In the genomic region with DNA sequence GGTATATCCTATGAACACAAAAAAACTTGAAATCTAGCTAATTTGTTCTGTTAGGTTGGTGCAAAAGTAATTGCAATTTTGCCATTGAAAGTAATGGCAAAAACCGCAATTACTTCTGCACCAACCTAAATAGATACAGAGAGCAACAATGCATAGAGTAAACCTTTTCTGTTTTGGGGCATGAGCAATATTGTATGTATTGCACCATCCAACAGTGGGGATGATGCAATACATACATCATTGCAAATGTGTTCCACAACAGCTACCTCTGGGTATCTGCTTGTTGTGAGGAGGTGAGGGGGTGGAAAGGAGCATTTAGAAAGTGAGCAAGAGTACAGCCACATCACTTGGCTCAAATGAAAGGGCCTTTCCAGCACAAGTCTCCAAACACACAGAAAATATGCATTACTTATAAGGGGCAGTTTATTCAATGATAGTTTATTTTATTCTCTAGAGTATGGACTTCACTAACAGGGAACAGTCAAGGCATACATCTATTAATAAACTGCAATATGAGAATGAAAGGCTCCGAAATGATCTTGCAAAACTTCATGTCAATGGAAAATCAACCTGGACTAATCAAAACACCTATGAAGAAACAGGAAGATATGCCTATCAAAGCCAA, we compare ENCODE assay signal across 25 cellular contexts.
A peak's percentile ranks its signal among the peaks of the same experiment; 100 is the strongest.
DNase-seq lines count a peak whose midpoint lies in the region; ATAC-seq, FAIRE-seq and TF ChIP-seq lines count a peak whose summit lies in the region.
"Had no signal": no experiment of that assay in that cellular context is flagged by ENCODE, and none has a peak within 500 bp of the region (broad histone marks: within the 10 kb centered on the region; RNA-seq: fewer than 3 reads in every experiment).

No MANE protein-coding gene starts in this region.

- WGBS in endodermal cell (ENCODE audit: insufficient coverage in 1 of 2, insufficient read length in 1 of 2), 2 experiments = 80 to 96% methylated on average over 1 to 2 of the region's 2 CpGs
- WGBS in lower leg skin, 2 donors = 85 to 91% methylated on average over 2 of the region's 2 CpGs
- 83 to 90% (median 88%) methylated on average over 2 of the region's 2 CpGs for WGBS in spleen, 5 donors

- H3K9me3 ChIP-seq in HCT116 (ENCODE audit: control insufficient read depth in 1 of 2, insufficient read depth in 1 of 2, low read depth in 1 of 2, low read length in 2 of 2) = no peaks in the 10 kb centered on the region
- no peaks in the 10 kb centered on the region for H3K9me3 ChIP-seq in OCI-LY7 (ENCODE audit: low read length)
- no peaks in the 10 kb centered on the region for H3K9me3 ChIP-seq in endodermal cell (ENCODE audit: control insufficient read depth, low read length)
- H3K9me3 ChIP-seq in spleen = no peaks in the 10 kb centered on the region
- H3K9me3 ChIP-seq: BLaER1, esophagus muscularis mucosa, SJSA1, upper lobe of left lung had no signal

- no peaks in the 10 kb centered on the region for H4K20me1 ChIP-seq in HCT116 (ENCODE audit: insufficient read depth)
- no peaks in the 10 kb centered on the region for H4K20me1 ChIP-seq in OCI-LY7 (ENCODE audit: insufficient read depth, low read length)
- H4K20me1 ChIP-seq: BLaER1 had no signal

- H2AFZ ChIP-seq in HCT116 (ENCODE audit: low read depth, low read length, poor library complexity, severe bottlenecking) (no peak overlapping the region), OCI-LY7 (ENCODE audit: low read length) (0 out of 2 replicates have a peak overlapping the region, but pooled peaks have one; percentile 4)
- H2AFZ ChIP-seq: hepatocyte had no signal

- FAIRE-seq in HTR-8/SVneo (lab: Jason Lieb, UNC) = peak; percentile 9
- FAIRE-seq: keratinocyte had no signal

- TF ChIP-seq RAD21 in HCT116 (IDR thresholded peaks at IDR 0.05; ENCODE audit: low read depth) = no peak

- H3K36me3 ChIP-seq in HCT116 (ENCODE audit: control insufficient read depth in 1 of 2, insufficient read depth in 2 of 2, low read length in 2 of 2) (no peaks in the 10 kb centered on the region), OCI-LY7 (ENCODE audit: insufficient read depth, low read length) (no peaks in the 10 kb centered on the region), endodermal cell (ENCODE audit: control insufficient read depth, insufficient read depth, low read length) (no peaks in the 10 kb centered on the region), spleen (no peaks in the 10 kb centered on the region)
- H3K36me3 ChIP-seq: BLaER1, esophagus muscularis mucosa, SJSA1, upper lobe of left lung had no signal

- H3K4me1 ChIP-seq in HCT116 (ENCODE audit: control insufficient read depth in 1 of 2, insufficient read depth in 2 of 2, low read length in 2 of 2) = no peaks in the 10 kb centered on the region
- peaks cover 40% of the 10 kb centered on the region for H3K4me1 ChIP-seq in OCI-LY7 (ENCODE audit: insufficient read depth, low read length, poor library complexity, severe bottlenecking)
- H3K4me1 ChIP-seq in endodermal cell (ENCODE audit: control insufficient read depth, insufficient read depth, low read length) = no peaks in the 10 kb centered on the region
- H3K4me1 ChIP-seq in spleen = no peaks in the 10 kb centered on the region
- H3K4me1 ChIP-seq: BLaER1, esophagus muscularis mucosa, SJSA1, upper lobe of left lung had no signal

- RAD21 ChIA-PET in HCT116 (lab: Charles Lee; ENCODE audit: low non-redundant PET in 1 of 2, low total read pairs in 2 of 2, uncharacterized antibody in 2 of 2, unreplicated experiment in 2 of 2) = no interaction called here

- intact Hi-C loops in HCT116 (cut with micrococcal nuclease) = no loop called here
- intact Hi-C loops in OCI-LY7 (cut with micrococcal nuclease; ENCODE audit: unreplicated experiment) = no loop called here
- intact Hi-C loops in lower leg skin (cut with DNase I; ENCODE audit: low total_unique reads) = loop anchor here (5.0 kb wide), 1 partner anchor 826 kb away; no protein-coding TSS in a partner anchor
- intact Hi-C loops in spleen (cut with DNase I; ENCODE audit: low total_unique reads) = no loop called here

- BruUV-seq in HCT116 (replicated peaks; lab: Mats Ljungman, UMichigan) = no TSS peak
- BruUV-seq in OCI-LY7 (replicated peaks; lab: Mats Ljungman, UMichigan) = no TSS peak

- no peaks in the 10 kb centered on the region for H3K9me2 ChIP-seq in HCT116 (ENCODE audit: insufficient read depth)
- no peaks in the 10 kb centered on the region for H3K9me2 ChIP-seq in OCI-LY7 (ENCODE audit: insufficient read depth, low read length)

- peaks cover 9% of the 10 kb centered on the region for H3K4me1 Mint-ChIP-seq in endodermal cell
- H3K4me1 Mint-ChIP-seq: memory B cell; nephron; stimulated activated naive B cell treated with anti-CD40 and anti-IgM and Interleukin-4, amounts not matched to agents 10 μg/mL and 1 μg/mL and 100 μg/mL, for 72 hours had no signal

- no peak overlapping the region for H3K27ac ChIP-seq in HCT116 (ENCODE audit: low read depth, low read length)
- H3K27ac ChIP-seq in OCI-LY7 (ENCODE audit: low read depth, low read length, poor library complexity, severe bottlenecking) = peak overlapping the region; percentile 27
- no peak overlapping the region for H3K27ac ChIP-seq in endodermal cell (ENCODE audit: low read depth, low read length)
- H3K27ac ChIP-seq in spleen = no peak overlapping the region
- H3K27ac ChIP-seq: BLaER1, esophagus muscularis mucosa, hepatocyte, SJSA1, upper lobe of left lung had no signal

- TF ChIP-seq CTCF in HCT116 (IDR thresholded peaks at IDR 0.05 in 2 of 3, conservative IDR thresholded peaks at IDR 0.05 in 1 of 3; ENCODE audit: borderline replicate concordance in 1 of 3, insufficient read depth in 1 of 3, low read depth in 2 of 3, low read length in 2 of 3) = no peak
- TF ChIP-seq CTCF in OCI-LY7 (conservative IDR thresholded peaks at IDR 0.05; ENCODE audit: low read length) = no peak
- no peak for TF ChIP-seq CTCF in fibroblast of pulmonary artery (IDR thresholded peaks at IDR 0.05; ENCODE audit: low read length, missing control alignments)
- TF ChIP-seq CTCF in endodermal cell (conservative IDR thresholded peaks at IDR 0.05) = no peak
- TF ChIP-seq CTCF in lower leg skin (IDR thresholded peaks at IDR 0.05) = no peak
- no peak for TF ChIP-seq CTCF in spleen (IDR thresholded peaks at IDR 0.05 in 8 of 11, conservative IDR thresholded peaks at IDR 0.05 in 3 of 11)

- CTCF ChIA-PET in HCT116 (lab: Charles Lee) = no interaction called here
- CTCF ChIA-PET in OCI-LY7 (lab: Charles Lee; ENCODE audit: unreplicated experiment) = no interaction called here

- no peak overlapping the region for H3K27ac Mint-ChIP-seq in endodermal cell
- H3K27ac Mint-ChIP-seq: memory B cell; nephron; progenitor cell of endocrine pancreas; stimulated activated naive B cell treated with anti-CD40 and anti-IgM and Interleukin-4, amounts not matched to agents 10 μg/mL and 1 μg/mL and 100 μg/mL, for 72 hours had no signal

- H3K4me3 Mint-ChIP-seq in endodermal cell = no peak overlapping the region
- H3K4me3 Mint-ChIP-seq: memory B cell; nephron; stimulated activated naive B cell treated with anti-CD40 and anti-IgM and Interleukin-4, amounts not matched to agents 10 μg/mL and 1 μg/mL and 100 μg/mL, for 72 hours had no signal

- H3K27me3 ChIP-seq in HCT116 (ENCODE audit: insufficient read depth, low read length) (no peaks in the 10 kb centered on the region), endodermal cell (ENCODE audit: control insufficient read depth, insufficient read depth, low read length, poor library complexity, severe bottlenecking) (no peaks in the 10 kb centered on the region), spleen (replicated peaks in 1 of 7) (no peaks in the 10 kb centered on the region)
- H3K27me3 ChIP-seq: BLaER1, esophagus muscularis mucosa, hepatocyte, SJSA1, upper lobe of left lung had no signal

- no peak for DNase-seq in HCT116 (ENCODE audit: low read depth, low spot score)
- DNase-seq in HTR-8/SVneo (ENCODE audit: insufficient read length, low spot score) = no peak
- peak; percentile 32 for DNase-seq in OCI-LY7 (ENCODE audit: low spot score)
- DNase-seq in fibroblast of pulmonary artery (ENCODE audit: low read depth) = peak; percentile 22
- no peak for DNase-seq in endodermal cell
- DNase-seq in lower leg skin (ENCODE audit: low spot score in 2 of 2) = no peak
- DNase-seq in spleen = no peak
- DNase-seq: activated CD4-positive, alpha-beta T cell treated with anti-CD3 and anti-CD28 coated beads for 48 hours; activated naive CD4-positive, alpha-beta T cell treated with anti-CD3 and anti-CD28 coated beads, Interleukin-2, amount 50 U/mL, for 16 hours; activated T-cell treated with anti-CD3 and anti-CD28 coated beads for 4 hours; GF-D8; GOT3; NCI-H1694 treated with DMSO at 0.1 percent for 48 hours; stimulated activated naive B cell treated with anti-CD40 and anti-IgM and Interleukin-4, amounts not matched to agents 10 μg/mL and 1 μg/mL and 100 μg/mL, for 72 hours; T1000; upper lobe of left lung had no signal

- no peak overlapping the region for H3K4me2 ChIP-seq in HCT116 (ENCODE audit: low read length)
- H3K4me2 ChIP-seq in OCI-LY7 (ENCODE audit: low read length) = no peak overlapping the region
- H3K4me2 ChIP-seq: BLaER1, hepatocyte had no signal

- POLR2A ChIA-PET in HCT116 (lab: Charles Lee) = no interaction called here
- POLR2A ChIA-PET in OCI-LY7 (lab: Charles Lee) = interaction anchor here (0.7 kb wide), 1 partner anchor 120 kb away, joined by 3 read pairs; no protein-coding TSS in a partner anchor

- no peaks in the 10 kb centered on the region for H3K9me3 Mint-ChIP-seq in endodermal cell
- H3K9me3 Mint-ChIP-seq: memory B cell; nephron; stimulated activated naive B cell treated with anti-CD40 and anti-IgM and Interleukin-4, amounts not matched to agents 10 μg/mL and 1 μg/mL and 100 μg/mL, for 72 hours had no signal

- no peaks in the 10 kb centered on the region for H3K36me3 Mint-ChIP-seq in endodermal cell (ENCODE audit: low read depth)
- H3K36me3 Mint-ChIP-seq: memory B cell; stimulated activated naive B cell treated with anti-CD40 and anti-IgM and Interleukin-4, amounts not matched to agents 10 μg/mL and 1 μg/mL and 100 μg/mL, for 72 hours had no signal

- no peaks in the 10 kb centered on the region for H3K79me2 ChIP-seq in HCT116 (ENCODE audit: insufficient read depth, low read length)
- no peaks in the 10 kb centered on the region for H3K79me2 ChIP-seq in OCI-LY7 (ENCODE audit: insufficient read depth, low read depth, low read length)
- H3K79me2 ChIP-seq: hepatocyte had no signal

- no peak overlapping the region for H3K9ac ChIP-seq in HCT116 (ENCODE audit: low read length)
- no peak overlapping the region for H3K9ac ChIP-seq in endodermal cell (ENCODE audit: extremely low read depth, low read length, poor library complexity, severe bottlenecking)
- H3K9ac ChIP-seq: BLaER1 had no signal

- TF ChIP-seq POLR2A in HCT116 (IDR thresholded peaks at IDR 0.05; ENCODE audit: borderline replicate concordance, extremely low read depth, insufficient read depth, insufficient read length) (no peak), lower leg skin (IDR thresholded peaks at IDR 0.05) (no peak), spleen (IDR thresholded peaks at IDR 0.05) (no peak)

- H3K27me3 Mint-ChIP-seq in endodermal cell (ENCODE audit: insufficient read depth) = no peaks in the 10 kb centered on the region
- H3K27me3 Mint-ChIP-seq: progenitor cell of endocrine pancreas; stimulated activated naive B cell treated with anti-CD40 and anti-IgM and Interleukin-4, amounts not matched to agents 10 μg/mL and 1 μg/mL and 100 μg/mL, for 72 hours had no signal

- ATAC-seq in HCT116 (no peak), HG03135 (IDR thresholded peaks at IDR 0.05; ENCODE audit: unreplicated experiment) (no peak)
- ATAC-seq: stimulated activated naive B cell treated with anti-CD40 and anti-IgM and Interleukin-4, amounts not matched to agents 10 μg/mL and 1 μg/mL and 100 μg/mL, for 72 hours had no signal

- no peak overlapping the region for H3K4me3 ChIP-seq in HCT116 (replicated peaks in 1 of 2; ENCODE audit: low read depth in 1 of 2, low read length in 2 of 2)
- no peak overlapping the region for H3K4me3 ChIP-seq in OCI-LY7 (ENCODE audit: low read depth, low read length, poor library complexity, severe bottlenecking)
- H3K4me3 ChIP-seq in fibroblast of pulmonary artery (replicated peaks; ENCODE audit: low read depth, low read length) = no peak overlapping the region
- no peak overlapping the region for H3K4me3 ChIP-seq in endodermal cell (ENCODE audit: low read length)
- no peak overlapping the region for H3K4me3 ChIP-seq in lower leg skin (ENCODE audit: low read depth, poor library complexity, severe bottlenecking)
- no peak overlapping the region for H3K4me3 ChIP-seq in spleen
- H3K4me3 ChIP-seq: BLaER1, esophagus muscularis mucosa, hepatocyte, SJSA1, upper lobe of left lung had no signal

Comparison
In these comparisons a context has a peak if more than half of its experiments do, and no peak if none do; other contexts are left out.
1. DNase-seq: peak in OCI-LY7 (single experiment) and fibroblast of pulmonary artery (single experiment); none in HCT116 (single experiment), HTR-8/SVneo (single experiment), endodermal cell (single experiment), lower leg skin (0 of 2) and spleen (single experiment).